Comparison of ENCODE assay signal across 9 cellular contexts in the genomic region with DNA sequence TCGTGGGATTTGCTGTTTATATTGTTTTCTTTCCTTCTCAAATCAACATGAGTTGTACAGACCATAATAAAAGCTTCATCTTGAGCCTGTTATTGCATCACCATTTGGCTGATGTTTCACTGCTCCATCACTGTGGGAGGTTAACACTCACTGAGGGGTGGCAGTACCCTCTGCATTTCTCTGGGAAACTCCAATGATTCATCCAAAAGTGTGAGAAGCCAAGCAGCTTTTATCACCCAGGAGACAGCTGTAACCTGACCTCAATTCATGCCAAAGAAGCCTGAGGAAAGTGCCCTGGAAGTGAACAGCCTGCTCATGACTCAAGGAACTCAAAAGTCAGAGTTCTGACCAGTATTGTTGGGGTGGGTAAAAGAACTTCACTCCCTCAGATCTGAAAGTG.
DNase-seq lines count a peak whose midpoint lies in the region; ATAC-seq and TF ChIP-seq lines count a peak whose summit lies in the region.
"Had no signal": no experiment of that assay in that cellular context is flagged by ENCODE, and none has a peak within 500 bp of the region (broad histone marks: within the 10 kb centered on the region; RNA-seq: fewer than 3 reads in every experiment).

No MANE protein-coding gene starts in this region.

- H3K9ac ChIP-seq in GM23248 = peak overlapping the region; percentile 63

- H3F3A ChIP-seq in GM23248 (ENCODE audit: insufficient read depth) = peaks cover 43% of the 10 kb centered on the region

- no peaks in the 10 kb centered on the region for H3K9me2 ChIP-seq in GM23248 (ENCODE audit: insufficient read depth)

- intact Hi-C loops in psoas muscle (cut with DNase I) = no loop called here

- H4K20me1 ChIP-seq in GM23248 (ENCODE audit: insufficient read depth) = no peaks in the 10 kb centered on the region

- WGBS in GM23248 (ENCODE audit: low coverage in 1 of 2, low lambda C conversion rate in 2 of 2, missing lambda C conversion rate in 2 of 2), 2 experiments = 0% methylated on average over 1 of the region's 1 CpG
- WGBS in psoas muscle, 3 donors = 0 to 16% (median 10%) methylated on average over 1 of the region's 1 CpG

- no peaks in the 10 kb centered on the region for H3K79me2 ChIP-seq in GM23248 (ENCODE audit: insufficient read depth)

- H3K27ac ChIP-seq in GM23248 (peak overlapping the region; percentile 91), foreskin keratinocyte (no peak overlapping the region), psoas muscle (no peak overlapping the region)

- ATAC-seq in foreskin keratinocyte (peak; percentile 89), psoas muscle (peak; percentile 28 to 72 (median 46)), HG02970 (IDR thresholded peaks at IDR 0.05; ENCODE audit: low FRiP score, unreplicated experiment) (no peak)

- H3K9me3 ChIP-seq in GM23248 (ENCODE audit: low read depth) (no peaks in the 10 kb centered on the region), psoas muscle (no peaks in the 10 kb centered on the region)

- 0 out of 2 replicates have a peak overlapping the region, but pooled peaks have one; percentile 7 for H3K4me3 ChIP-seq in GM23248
- H3K4me3 ChIP-seq in psoas muscle = no peak overlapping the region

- H2AFZ ChIP-seq in GM23248 = peak overlapping the region; percentile 22; the same call in 1 of the 2 replicates

- peak; percentile 96 for DNase-seq in GM23248
- peak; percentile 80 for DNase-seq in RKO (ENCODE audit: low spot score)
- DNase-seq in foreskin keratinocyte = peak; percentile 60 to 70
- DNase-seq in psoas muscle = no peak
- no peak for DNase-seq in NCI-H1092 treated with DMSO at 0.1 percent for 48 hours (lab: John Stamatoyannopoulos, UW)
- no peak for DNase-seq in cerebellum (ENCODE audit: low spot score)
- DNase-seq in activated CD4-positive, alpha-beta T cell treated with anti-CD3 and anti-CD28 coated beads, Interleukin-2, amount 50 U/mL, for 1 hour = no peak
- DNase-seq: activated effector memory CD4-positive, alpha-beta T cell treated with anti-CD3 and anti-CD28 coated beads, Interleukin-2, amount 50 U/mL, for 16 hours had no signal

- TF ChIP-seq CTCF in foreskin keratinocyte (conservative IDR thresholded peaks at IDR 0.05) (no peak), psoas muscle (IDR thresholded peaks at IDR 0.05) (no peak)

- no peaks in the 10 kb centered on the region for H3K27me3 ChIP-seq in GM23248 (replicated peaks; ENCODE audit: insufficient read depth)
- no peaks in the 10 kb centered on the region for H3K27me3 ChIP-seq in foreskin keratinocyte
- H3K27me3 ChIP-seq in psoas muscle (ENCODE audit: insufficient read depth in 3 of 3, low read length in 2 of 3) = no peaks in the 10 kb centered on the region

- H3K4me1 ChIP-seq in GM23248 (ENCODE audit: insufficient read depth) = peaks cover 55% of the 10 kb centered on the region
- H3K4me1 ChIP-seq in foreskin keratinocyte = no peaks in the 10 kb centered on the region
- no peaks in the 10 kb centered on the region for H3K4me1 ChIP-seq in psoas muscle

- peak overlapping the region; percentile 72 for H3K4me2 ChIP-seq in GM23248 (ENCODE audit: unreplicated experiment)

- in situ Hi-C loops in GM23248 (cut with MboI) = no loop called here

- H3K36me3 ChIP-seq in GM23248 (ENCODE audit: low read depth) (no peaks in the 10 kb centered on the region), psoas muscle (ENCODE audit: insufficient read depth in 1 of 2, low read depth in 1 of 2) (no peaks in the 10 kb centered on the region)

Comparison
In these comparisons a context has a peak if more than half of its experiments do, and no peak if none do; other contexts are left out.
1. DNase-seq: peak in GM23248 (single experiment), RKO (single experiment) and foreskin keratinocyte (2 of 2); none in psoas muscle (0 of 2), NCI-H1092 treated with DMSO at 0.1 percent for 48 hours (single experiment), cerebellum (single experiment) and activated CD4-positive, alpha-beta T cell treated with anti-CD3 and anti-CD28 coated beads, Interleukin-2, amount 50 U/mL, for 1 hour (single experiment).